Comparison of ENCODE assay signal across 23 cellular contexts in genomic region chr9:89252910-89253309, GRCh38.
"Had no signal": no experiment of that assay in that cellular context is flagged by ENCODE, and none has a peak within 500 bp of the region (broad histone marks: within the 10 kb centered on the region; RNA-seq: fewer than 3 reads in every experiment).

No MANE protein-coding gene starts in this region.

- DNase-seq: activated CD4-positive, alpha-beta memory T cell treated with anti-CD3 and anti-CD28 coated beads for 36 hours; activated CD4-positive, alpha-beta T cell treated with anti-CD3 and anti-CD28 coated beads, Interleukin-2, amount 10 ng/mL, durations not matched to agents 7 days and 5 days; activated CD4-positive, CD25-positive, alpha-beta regulatory T cell treated with anti-CD3 and anti-CD28 coated beads, Interleukin-2, amount 50 U/mL, for 72 hours; activated CD8-positive, alpha-beta memory T cell treated with anti-CD3 and anti-CD28 coated beads for 24 hours; activated gamma-delta T cell; activated naive CD4-positive, alpha-beta T cell treated with anti-CD3 and anti-CD28 coated beads for 36 hours; activated T-cell treated with anti-CD3 and anti-CD28 coated beads for 4 hours; activated T-cell treated with anti-CD3 and anti-CD28 coated beads, Interleukin-2, amount 50 U/mL, for 48 hours; caudate nucleus; Kasumi-1; KBM-7; NCI-H1048; NCI-H146; NCI-H187 treated with DMSO at 0.1 percent for 48 hours; NCI-H2081 treated with DMSO at 0.1 percent for 48 hours; NCI-H345; NCI-H510A; NCI-H526 treated with DMSO at 0.1 percent for 48 hours; PC-3; SHP77 had no signal

- H3K36me3 ChIP-seq: SJSA1 had no signal

- ATAC-seq: activated T-helper 17 cell treated with anti-CD3 and anti-CD28 coated beads, Interleukin-2, amount 50 U/mL, for 72 hours; PC-3; WTC11 had no signal

- H3K27ac ChIP-seq: SJSA1 had no signal

- H3K4me1 ChIP-seq: SJSA1 had no signal

- H3K4me3 ChIP-seq: SJSA1 had no signal

- H3K27me3 ChIP-seq: SJSA1 had no signal
